ENCODE assay signal across 8 cellular contexts in the genomic region with DNA sequence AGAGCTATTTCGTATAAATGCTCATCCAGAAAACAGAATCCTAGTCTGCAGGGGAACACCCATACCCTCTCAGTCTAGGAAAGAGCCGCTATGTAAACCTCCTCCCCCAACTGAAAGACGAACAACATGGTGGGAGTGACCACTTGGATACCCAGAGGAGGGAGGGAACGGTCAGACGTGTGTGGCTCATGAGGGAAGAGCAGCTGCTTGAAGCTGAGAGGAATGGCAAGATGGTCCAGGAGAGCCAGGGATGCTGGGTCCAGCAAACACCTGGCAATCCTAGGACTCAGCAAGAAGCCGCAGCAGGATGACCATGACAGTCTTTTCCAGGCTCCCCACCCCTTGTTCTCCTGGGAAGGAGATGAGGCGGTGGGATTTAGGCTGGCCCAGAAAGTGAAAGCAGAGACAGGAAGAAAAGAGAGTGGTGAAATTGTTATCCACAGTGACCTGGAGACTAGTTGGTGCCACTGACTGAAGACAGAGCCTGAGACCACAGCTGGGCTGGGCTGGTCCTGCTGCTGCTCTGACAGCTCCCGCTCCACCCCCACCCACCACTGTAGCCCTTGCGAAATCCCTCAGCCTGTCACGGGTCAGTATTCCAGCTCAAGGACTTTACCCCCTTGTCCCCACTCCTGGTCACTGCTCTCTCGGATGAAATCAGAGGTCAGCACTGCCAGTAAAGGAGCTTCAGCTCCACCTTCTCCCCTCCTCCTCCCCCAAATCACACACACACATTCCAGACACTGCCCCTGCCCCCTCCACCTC. TPM values are rescaled to one million over a fixed set of nuclear protein-coding genes. Genes with fewer than 3 reads are reported as not detected.
DNase-seq lines count a peak whose midpoint lies in the region; ATAC-seq and TF ChIP-seq lines count a peak whose summit lies in the region.

No MANE protein-coding gene starts in this region.

- H3K4me3 Mint-ChIP-seq in CD4-positive, alpha-beta T cell: peak overlapping the region; percentile 92

- ATAC-seq in CD4-positive, alpha-beta T cell (ENCODE audit: poor library complexity): no peak
- ATAC-seq in GM19452 (IDR thresholded peaks at IDR 0.05; ENCODE audit: unreplicated experiment) (no peak), GM19463 (IDR thresholded peaks at IDR 0.05; ENCODE audit: unreplicated experiment) (no peak)

- no peaks in the 10 kb centered on the region for H3K9me3 Mint-ChIP-seq in CD4-positive, alpha-beta T cell

- no peaks in the 10 kb centered on the region for H3K9me3 ChIP-seq in CD4-positive, alpha-beta T cell (ENCODE audit: control insufficient read depth, low read length)

- no peaks in the 10 kb centered on the region for H3K27me3 Mint-ChIP-seq in CD4-positive, alpha-beta T cell

- peaks cover 48% of the 10 kb centered on the region for H3K4me1 Mint-ChIP-seq in CD4-positive, alpha-beta T cell (ENCODE audit: low read depth)

- POLR2A ChIA-PET in CD4-positive, alpha-beta T cell (lab: Charles Lee): interaction anchor here (1.5 kb wide), 1 partner anchor 44 kb away, joined by 3 read pairs; no protein-coding TSS in a partner anchor

- H3K36me3 Mint-ChIP-seq in CD4-positive, alpha-beta T cell (ENCODE audit: low read depth): peaks cover 52% of the 10 kb centered on the region

- intact Hi-C loops in CD4-positive, alpha-beta T cell (cut with DNase I, micrococcal nuclease): loop anchor here (10.0 kb wide), 2 partner anchors 506 to 716 kb away; a partner anchor contains a TSS

- H3K27me3 ChIP-seq in CD4-positive, alpha-beta T cell (ENCODE audit: control insufficient read depth, insufficient read depth, low read length): no peaks in the 10 kb centered on the region

- no peak for TF ChIP-seq CTCF in CD4-positive, alpha-beta T cell (IDR thresholded peaks at IDR 0.05)

- H3K27ac ChIP-seq in CD4-positive, alpha-beta T cell (ENCODE audit: low read depth, low read length): peak overlapping the region; percentile 0

- CTCF ChIA-PET in CD4-positive, alpha-beta T cell (lab: Charles Lee): no interaction called here

- H3K27ac Mint-ChIP-seq in CD4-positive, alpha-beta T cell: peak overlapping the region; percentile 92

- no peak for DNase-seq in CD4-positive, alpha-beta T cell
- DNase-seq in SW480 (ENCODE audit: low spot score): peak; percentile 15
- DNase-seq in fibroblast of peridontal ligament (ENCODE audit: extremely low read depth): peak; percentile 44
- DNase-seq in occipital lobe (lab: John Stamatoyannopoulos, UW): peak; percentile 21
- no peak for DNase-seq in NCI-H69 (lab: John Stamatoyannopoulos, UW)
- no peak for DNase-seq in NCI-H524 treated with DMSO at 0.1 percent for 48 hours (lab: John Stamatoyannopoulos, UW)

RNA-seq across cellular contexts. Expression of a gene that starts 3.6 kb away (rescaled TPM):
- 10 to 100 TPM; 73.8 to 80.1 TPM for total RNA-seq in CD4-positive, alpha-beta T cell
- total RNA-seq in occipital lobe: 35.6 TPM

RNA-seq across cellular contexts. Expression of a gene that starts 11.1 kb away (rescaled TPM):
- total RNA-seq in CD4-positive, alpha-beta T cell: not detected
- not detected for total RNA-seq in occipital lobe

RNA-seq across cellular contexts. Expression of a gene that starts 35.7 kb away (rescaled TPM):
- total RNA-seq in CD4-positive, alpha-beta T cell: 1 to 10 TPM; 7.8 to 9.2 TPM
- total RNA-seq in occipital lobe: 10.5 TPM

RNA-seq across cellular contexts. Expression of a gene that starts 37.2 kb away (rescaled TPM):
- total RNA-seq in CD4-positive, alpha-beta T cell: 10 to 100 TPM; 10.9 to 12.1 TPM
- total RNA-seq in occipital lobe: 25.3 TPM

RNA-seq across cellular contexts. Expression of a gene that starts 44.8 kb away (rescaled TPM):
- 10 to 100 TPM; 39.4 to 40.4 TPM for total RNA-seq in CD4-positive, alpha-beta T cell
- total RNA-seq in occipital lobe: 51.5 TPM

Comparison
In these comparisons a context has a peak if more than half of its experiments do, and no peak if none do; other contexts are left out.
1. DNase-seq: peak in SW480 (single experiment), fibroblast of peridontal ligament (single experiment) and occipital lobe (single experiment); none in CD4-positive, alpha-beta T cell (0 of 10), NCI-H69 (single experiment) and NCI-H524 treated with DMSO at 0.1 percent for 48 hours (single experiment).